In genomic region chr1:246680696-246681127, GRCh38 we compare ENCODE assay signal across 1 cellular context.
TF ChIP-seq lines count a peak whose summit lies in the region.

No MANE protein-coding gene starts in this region.

TF ChIP-seq in K562, 482 proteins besides CTCF, POLR2A, EP300 and RAD21 (continued from another document):
- TF ChIP-seq, protein P1, sequence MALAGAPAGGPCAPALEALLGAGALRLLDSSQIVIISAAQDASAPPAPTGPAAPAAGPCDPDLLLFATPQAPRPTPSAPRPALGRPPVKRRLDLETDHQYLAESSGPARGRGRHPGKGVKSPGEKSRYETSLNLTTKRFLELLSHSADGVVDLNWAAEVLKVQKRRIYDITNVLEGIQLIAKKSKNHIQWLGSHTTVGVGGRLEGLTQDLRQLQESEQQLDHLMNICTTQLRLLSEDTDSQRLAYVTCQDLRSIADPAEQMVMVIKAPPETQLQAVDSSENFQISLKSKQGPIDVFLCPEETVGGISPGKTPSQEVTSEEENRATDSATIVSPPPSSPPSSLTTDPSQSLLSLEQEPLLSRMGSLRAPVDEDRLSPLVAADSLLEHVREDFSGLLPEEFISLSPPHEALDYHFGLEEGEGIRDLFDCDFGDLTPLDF (CRISPR knock-in tag; IDR thresholded peaks at IDR 0.05): no peak
- TF ChIP-seq SMARCB1 (IDR thresholded peaks at IDR 0.05; ENCODE audit: insufficient read length, low read depth): no peak
- no peak for TF ChIP-seq SMARCA4 (IDR thresholded peaks at IDR 0.05)
- TF ChIP-seq, protein P2, sequence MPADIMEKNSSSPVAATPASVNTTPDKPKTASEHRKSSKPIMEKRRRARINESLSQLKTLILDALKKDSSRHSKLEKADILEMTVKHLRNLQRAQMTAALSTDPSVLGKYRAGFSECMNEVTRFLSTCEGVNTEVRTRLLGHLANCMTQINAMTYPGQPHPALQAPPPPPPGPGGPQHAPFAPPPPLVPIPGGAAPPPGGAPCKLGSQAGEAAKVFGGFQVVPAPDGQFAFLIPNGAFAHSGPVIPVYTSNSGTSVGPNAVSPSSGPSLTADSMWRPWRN (IDR thresholded peaks at IDR 0.05; ENCODE audit: low read depth): no peak
- 0 out of 2 replicates have a peak, but pooled peaks have one; percentile 42 for TF ChIP-seq PREB (CRISPR knock-in tag; IDR thresholded peaks at IDR 0.05)
- TF ChIP-seq ZNF263 (CRISPR knock-in tag; IDR thresholded peaks at IDR 0.05; ENCODE audit: borderline replicate concordance): no peak
- TF ChIP-seq ZKSCAN3 (CRISPR knock-in tag; IDR thresholded peaks at IDR 0.05): no peak
- no peak for TF ChIP-seq PATZ1 (CRISPR knock-in tag; IDR thresholded peaks at IDR 0.05; ENCODE audit: borderline replicate concordance)
TF ChIP-seq in K562: peak in this region for 2.
